ENCODE assay signal across 1 cellular context in the genomic region with DNA sequence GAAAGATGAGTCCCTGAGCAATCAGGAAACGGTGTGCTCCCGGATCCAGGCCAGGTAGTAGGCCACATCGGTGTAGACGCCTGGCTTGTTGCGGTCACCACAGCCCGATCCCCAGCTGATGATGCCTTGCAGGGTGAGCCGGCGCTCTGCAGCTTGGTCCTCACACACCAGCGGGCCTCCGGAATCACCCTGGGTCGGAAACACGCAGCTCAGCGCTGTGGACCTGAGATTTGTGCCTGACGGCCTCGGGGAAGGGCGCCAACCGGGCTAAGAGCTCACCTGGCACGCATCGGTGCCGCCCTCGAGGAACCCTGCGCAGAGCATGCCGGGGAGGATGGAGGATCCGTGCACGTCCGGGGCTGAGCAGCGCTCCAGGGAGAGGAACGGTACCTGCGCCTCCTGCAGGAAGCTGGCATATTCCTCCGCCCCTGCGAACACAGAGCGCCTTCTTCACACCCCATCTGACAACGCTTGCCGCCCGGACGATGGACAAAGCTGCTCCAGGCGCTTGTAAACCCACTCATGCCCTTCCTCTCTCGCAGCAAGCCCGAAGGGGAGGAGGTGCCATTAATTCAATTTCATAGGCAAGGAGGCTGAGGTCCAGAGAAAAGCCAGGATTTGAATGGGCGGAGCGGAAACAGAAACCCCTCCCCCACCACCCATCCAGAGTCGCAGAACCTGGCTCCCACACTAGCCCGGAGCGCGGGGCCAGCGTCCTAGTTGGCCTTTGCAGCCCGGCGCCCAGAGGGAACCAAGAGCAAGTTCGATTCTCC.
TF ChIP-seq lines count a peak whose summit lies in the region.

No MANE protein-coding gene starts in this region.

TF ChIP-seq in H1, 55 proteins besides CTCF, POLR2A, EP300 and RAD21:
- no peak for TF ChIP-seq BRCA1 (IDR thresholded peaks at IDR 0.05; ENCODE audit: low read depth, low read length)
- no peak for TF ChIP-seq CHD1 (IDR thresholded peaks at IDR 0.05; ENCODE audit: low read depth, low read length)
- peak; percentile 30 for TF ChIP-seq TAF7 (optimal IDR thresholded peaks at IDR 0.05; ENCODE audit: borderline replicate concordance, low read depth, low read length)
- TF ChIP-seq YY1 (IDR thresholded peaks at IDR 0.05; ENCODE audit: low read depth, low read length), result peak; percentile 72
- TF ChIP-seq, protein P1, sequence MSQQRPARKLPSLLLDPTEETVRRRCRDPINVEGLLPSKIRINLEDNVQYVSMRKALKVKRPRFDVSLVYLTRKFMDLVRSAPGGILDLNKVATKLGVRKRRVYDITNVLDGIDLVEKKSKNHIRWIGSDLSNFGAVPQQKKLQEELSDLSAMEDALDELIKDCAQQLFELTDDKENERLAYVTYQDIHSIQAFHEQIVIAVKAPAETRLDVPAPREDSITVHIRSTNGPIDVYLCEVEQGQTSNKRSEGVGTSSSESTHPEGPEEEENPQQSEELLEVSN (IDR thresholded peaks at IDR 0.05), result peak; percentile 99
- TF ChIP-seq SP1 (IDR thresholded peaks at IDR 0.05; ENCODE audit: low read depth, low read length), result peak; percentile 35; the same call in 1 of the 2 replicates
- TF ChIP-seq HDAC2 (IDR thresholded peaks at IDR 0.05; ENCODE audit: borderline replicate concordance in 1 of 2, low read depth in 2 of 2, low read length in 2 of 2), result peak in 1 of 2 experiments; percentile 44; a peak in 2 of 4 replicates
- peak in 1 of 2 experiments; percentile 75; a peak in 1 of 4 replicates for TF ChIP-seq SIN3A (conservative IDR thresholded peaks at IDR 0.05 in 1 of 2, IDR thresholded peaks at IDR 0.05 in 1 of 2; ENCODE audit: low read depth in 1 of 2, low read length in 2 of 2)
- TF ChIP-seq ASH2L (IDR thresholded peaks at IDR 0.05; ENCODE audit: low read length), result peak; percentile 53
- no peak for TF ChIP-seq RBBP5 (IDR thresholded peaks at IDR 0.05; ENCODE audit: borderline replicate concordance, low read depth, low read length)
- TF ChIP-seq TAF1 (IDR thresholded peaks at IDR 0.05; ENCODE audit: low read depth, low read length), result peak; percentile 48; the same call in 1 of the 2 replicates
- no peak for TF ChIP-seq CEBPB (IDR thresholded peaks at IDR 0.05; ENCODE audit: low read depth, low read length)
- TF ChIP-seq GABPA (IDR thresholded peaks at IDR 0.05; ENCODE audit: borderline replicate concordance, insufficient read depth, low read length), result 0 out of 2 replicates have a peak, but pooled peaks have one; percentile 72
- TF ChIP-seq EGR1 (IDR thresholded peaks at IDR 0.05; ENCODE audit: borderline replicate concordance, low read depth, low read length), result 0 out of 2 replicates have a peak, but pooled peaks have one; percentile 3
- peak; percentile 13; the same call in 1 of the 2 replicates for TF ChIP-seq CHD2 (IDR thresholded peaks at IDR 0.05; ENCODE audit: low read length)
- TF ChIP-seq CBX5 (IDR thresholded peaks at IDR 0.05; ENCODE audit: low read depth, low read length), result no peak
- peak; percentile 59 for TF ChIP-seq RNF2 (IDR thresholded peaks at IDR 0.05; ENCODE audit: borderline replicate concordance, low read depth, low read length, missing control alignments, poor library complexity, severe bottlenecking)
- TF ChIP-seq, protein P2, sequence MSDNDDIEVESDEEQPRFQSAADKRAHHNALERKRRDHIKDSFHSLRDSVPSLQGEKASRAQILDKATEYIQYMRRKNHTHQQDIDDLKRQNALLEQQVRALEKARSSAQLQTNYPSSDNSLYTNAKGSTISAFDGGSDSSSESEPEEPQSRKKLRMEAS (IDR thresholded peaks at IDR 0.05), result peak; percentile 100
- peak; percentile 53; the same call in 1 of the 2 replicates for TF ChIP-seq KDM1A (IDR thresholded peaks at IDR 0.05; ENCODE audit: borderline replicate concordance, low read length)
- peak; percentile 59 for TF ChIP-seq KDM4A (IDR thresholded peaks at IDR 0.05; ENCODE audit: low read depth, low read length, severe bottlenecking)
- TF ChIP-seq GTF2F1 (IDR thresholded peaks at IDR 0.05; ENCODE audit: borderline replicate concordance, low read depth, low read length), result 0 out of 2 replicates have a peak, but pooled peaks have one; percentile 30
- peak; percentile 66 for TF ChIP-seq CTBP2 (IDR thresholded peaks at IDR 0.05; ENCODE audit: borderline replicate concordance, insufficient read depth, insufficient read length, low read length)
